In genomic region chr22:40856513-40857308, GRCh38 we compare ENCODE assay signal across 8 cellular contexts. TPM values are rescaled to one million over a fixed set of nuclear protein-coding genes. Genes with fewer than 3 reads are reported as not detected.
DNase-seq lines count a peak whose midpoint lies in the region; TF ChIP-seq lines count a peak whose summit lies in the region.

Gene ST13 (minus strand): TSS chr22:40856639. CDS start chr22:40856540, 99 bp downstream.
Gene XPNPEP3 (plus strand): TSS chr22:40857148. CDS start chr22:40857182, 34 bp downstream.

- H3K9ac ChIP-seq in subcutaneous abdominal adipose tissue (ENCODE audit: low read length in 5 of 5), result peak within 1 kb of the TSS; percentile 98 to 99 (median 99)

- H3K9me3 ChIP-seq in neuron (ENCODE audit: low read length), result no peaks in the 10 kb centered on the region
- no peaks in the 10 kb centered on the region for H3K9me3 ChIP-seq in subcutaneous abdominal adipose tissue (ENCODE audit: control insufficient read depth in 5 of 5, low read length in 5 of 5)

- H3K4me3 ChIP-seq in neuron (ENCODE audit: low read length), result peak within 1 kb of the TSS; percentile 98
- H3K4me3 ChIP-seq in subcutaneous abdominal adipose tissue (ENCODE audit: low read depth in 1 of 5, low read length in 5 of 5), result peak within 1 kb of the TSS; percentile 76 to 98 (median 94)

- peak within 1 kb of the TSS; percentile 71 for H2AFZ ChIP-seq in neuron (ENCODE audit: low read depth, low read length)

- peaks cover 32% of the 10 kb centered on the region for H3K4me1 ChIP-seq in neuron (ENCODE audit: insufficient read depth, low read length)
- H3K4me1 ChIP-seq in subcutaneous abdominal adipose tissue (ENCODE audit: control insufficient read depth in 5 of 5, insufficient read depth in 5 of 5, low read length in 5 of 5), result peaks cover 3 to 59% (median 52%) of the 10 kb centered on the region in 5 donors

- CTCF ChIA-PET in HEK293T (lab: Yijun Ruan, JAX), result no interaction called here

- in situ Hi-C loops in SK-MEL-5 (cut with HindIII; ENCODE audit: low pct_unique_long_range_greater_than_20kb, low sequenced_read_pairs), result no loop called here

- H3K27me3 ChIP-seq in neuron (ENCODE audit: insufficient read depth, low read length) (no peaks in the 10 kb centered on the region), subcutaneous abdominal adipose tissue (ENCODE audit: control insufficient read depth in 5 of 5, insufficient read depth in 4 of 5, low read length in 5 of 5) (no peaks in the 10 kb centered on the region)

- POLR2A ChIA-PET in HEK293T (lab: Yijun Ruan, JAX), result interaction anchor here (0.7 to 3.3 kb wide), 11 partner anchors 11 to 205 kb away, joined by 3 to 29 read pairs (median 4); partner anchors contain the start of gene SLC25A17

- H3K36me3 ChIP-seq in neuron (ENCODE audit: insufficient read depth, low read length), result peaks cover 18% of the 10 kb centered on the region
- peaks cover 0 to 9% (median 3%) of the 10 kb centered on the region in 5 donors for H3K36me3 ChIP-seq in subcutaneous abdominal adipose tissue (ENCODE audit: control insufficient read depth in 5 of 5, insufficient read depth in 5 of 5, low read length in 5 of 5)

- DNase-seq in GM04504 (ENCODE audit: low read depth) (peak; percentile 92), HEK293T (ENCODE audit: extremely low spot score) (peak; percentile 97), MV-4-11 (lab: John Stamatoyannopoulos, UW) (peak; percentile 95), SK-MEL-5 (ENCODE audit: low read depth, low spot score) (peak; percentile 98), foreskin melanocyte (peak; percentile 95)
- DNase-seq in activated naive CD4-positive, alpha-beta T cell treated with Interleukin-2 at 50 U/mL for 16 hours, result peak; percentile 98

- peak within 1 kb of the TSS; percentile 100 for H3K27ac ChIP-seq in subcutaneous abdominal adipose tissue (ENCODE audit: low read depth, low read length)

TF ChIP-seq in HEK293T, 16 proteins besides CTCF, POLR2A, EP300 and RAD21:
- TF ChIP-seq ZNF384 (IDR thresholded peaks at IDR 0.05) (peak; percentile 100), ARNT (IDR thresholded peaks at IDR 0.05) (no peak), L3MBTL2 (conservative IDR thresholded peaks at IDR 0.05) (peak; percentile 96), HDGF (IDR thresholded peaks at IDR 0.05; ENCODE audit: borderline replicate concordance) (no peak; the same call in 1 of the 2 replicates)

RNA-seq across cellular contexts. Expression of gene ST13, which starts in this region (rescaled TPM):
- total RNA-seq in SK-MEL-5 (2014; rRNA removed; shearing (Covaris generic)), result 385 and 493 TPM in 2 replicates
- polyA plus RNA-seq in SK-MEL-5 (2015; cell fraction: cytosol; rRNA removed), result 216 and 235 TPM in 2 replicates
- 50.9 and 60.7 TPM in 2 replicates for polyA plus RNA-seq in SK-MEL-5 (2015; cell fraction: nucleus; rRNA removed)

RNA-seq across cellular contexts. Expression of gene XPNPEP3, which starts in this region (rescaled TPM):
- total RNA-seq in SK-MEL-5 (2014; rRNA removed; shearing (Covaris generic)), result 11.3 and 14.6 TPM in 2 replicates
- 16.2 and 20.8 TPM in 2 replicates for polyA plus RNA-seq in SK-MEL-5 (2015; cell fraction: cytosol; rRNA removed)
- polyA plus RNA-seq in SK-MEL-5 (2015; cell fraction: nucleus; rRNA removed), result 36.4 and 45.6 TPM in 2 replicates

Comparison
In these comparisons a context has a peak if more than half of its experiments do, and no peak if none do; other contexts are left out.
1. Peak in every context shown above with its lines: DNase-seq, H3K4me3 ChIP-seq and H3K27ac ChIP-seq.